In the genomic region with DNA sequence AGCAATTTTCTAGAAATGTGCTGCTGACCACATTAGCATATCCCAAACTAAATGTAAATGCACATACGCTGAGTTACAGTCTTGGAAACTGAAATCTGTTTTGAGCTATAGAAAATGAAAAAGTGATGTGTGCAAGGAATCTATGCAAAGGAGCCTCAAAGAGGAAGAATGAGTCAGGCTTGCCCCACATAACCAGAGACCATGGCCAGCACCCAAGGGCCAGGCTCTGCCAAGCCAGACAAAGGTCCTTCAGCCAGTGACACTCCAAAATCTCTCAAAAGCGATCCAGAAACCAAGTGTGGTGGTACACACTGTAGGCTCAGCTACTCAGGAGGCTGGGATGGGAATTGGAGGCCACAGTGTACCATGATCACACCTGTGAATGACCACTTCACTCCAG, we compare ENCODE assay signal across 8 cellular contexts.
DNase-seq lines count a peak whose midpoint lies in the region; ATAC-seq and TF ChIP-seq lines count a peak whose summit lies in the region.

No MANE protein-coding gene starts in this region.

- H3K36me3 ChIP-seq in HEK293 (ENCODE audit: control insufficient read depth in 2 of 2, insufficient read depth in 1 of 2, low read length in 2 of 2) (no peaks in the 10 kb centered on the region), mammary epithelial cell (ENCODE audit: insufficient read depth, low read length) (no peaks in the 10 kb centered on the region), trophoblast cell (ENCODE audit: control insufficient read depth in 1 of 2, insufficient read depth in 2 of 2, low read length in 2 of 2) (no peaks in the 10 kb centered on the region)

- no peak overlapping the region for H2BK5ac ChIP-seq in trophoblast cell (ENCODE audit: low read depth, low read length, poor library complexity)

- intact Hi-C loops in mammary epithelial cell (cut with micrococcal nuclease) = no loop called here

- peaks cover 3% of the 10 kb centered on the region for H3K79me1 ChIP-seq in trophoblast cell (ENCODE audit: low read length)

- CTCF ChIA-PET in HEK293 (lab: Yijun Ruan, JAX) = interaction anchor here (0.6 to 0.8 kb wide), 3 partner anchors 11 to 434 kb away, joined by 3 to 5 read pairs (median 3); no protein-coding TSS in a partner anchor
- CTCF ChIA-PET in mammary epithelial cell (lab: Charles Lee; ENCODE audit: low non-redundant PET) = no interaction called here

- H3K27ac ChIP-seq in HEK293 (ENCODE audit: extremely low read depth, low read depth, low read length) (no peak overlapping the region), mammary epithelial cell (ENCODE audit: insufficient read depth, low read depth, low read length) (no peak overlapping the region), trophoblast cell (ENCODE audit: low read depth, low read length) (no peak overlapping the region)

- H3K4ac ChIP-seq in trophoblast cell (ENCODE audit: low read depth, low read length) = no peak overlapping the region

- H3K4me3 ChIP-seq in HEK293 (ENCODE audit: low read depth, low read length) (no peak overlapping the region), mammary epithelial cell (replicated peaks in 1 of 3; ENCODE audit: insufficient read depth in 1 of 3, low read depth in 2 of 3, low read length in 3 of 3) (no peak overlapping the region), trophoblast cell (ENCODE audit: low read depth, low read length) (no peak overlapping the region)

- POLR2A ChIA-PET in HEK293 (lab: Yijun Ruan, JAX) = no interaction called here

- H2BK120ac ChIP-seq in trophoblast cell (ENCODE audit: insufficient read depth, low read length, poor library complexity) = no peak overlapping the region

- WGBS in mammary epithelial cell (ENCODE audit: low coverage, missing lambda C conversion rate) = 50% methylated on average over 2 of the region's 2 CpGs
- no CpG with 5 or more reads among the region's 2 CpGs for WGBS in trophoblast cell (ENCODE audit: extremely low coverage, insufficient coverage, insufficient read length)

- dilution Hi-C loops in mammary epithelial cell (cut with HindIII; ENCODE audit: low sequenced_read_pairs) = no loop called here

- no peak overlapping the region for H4K12ac ChIP-seq in trophoblast cell (ENCODE audit: low read depth, low read length)

- peak; percentile 16 for DNase-seq in NCI-H226
- peak; percentile 30 for DNase-seq in mammary epithelial cell
- peak in 1 of 2 donors; percentile 31 for DNase-seq in trophoblast cell
- DNase-seq in NCI-H1105 treated with DMSO at 0.1 percent for 48 hours (lab: John Stamatoyannopoulos, UW) = no peak
- DNase-seq in inferior parietal cortex (ENCODE audit: extremely low spot score) = no peak
- no peak for DNase-seq in pons (ENCODE audit: low spot score)

- no peak overlapping the region for H2AK5ac ChIP-seq in trophoblast cell (ENCODE audit: low read length)

- peak overlapping the region; percentile 3 for H4K91ac ChIP-seq in trophoblast cell (ENCODE audit: low read depth, low read length)

- H3K9ac ChIP-seq in mammary epithelial cell (ENCODE audit: insufficient read depth, low read length) (no peak overlapping the region), trophoblast cell (ENCODE audit: low read length) (no peak overlapping the region)

- TF ChIP-seq CTCF in HEK293 (tag by site-specific recombination; IDR thresholded peaks at IDR 0.05) (no peak), mammary epithelial cell (conservative IDR thresholded peaks at IDR 0.05 in 1 of 2, IDR thresholded peaks at IDR 0.05 in 1 of 2; ENCODE audit: extremely low read depth in 1 of 2, insufficient read depth in 1 of 2, low read depth in 1 of 2, low read length in 2 of 2) (no peak)

- no peak overlapping the region for H3K14ac ChIP-seq in trophoblast cell (ENCODE audit: low read length)

- no peaks in the 10 kb centered on the region for H3K4me1 ChIP-seq in HEK293 (ENCODE audit: control insufficient read depth, insufficient read depth, low read length)
- peaks cover 6% of the 10 kb centered on the region for H3K4me1 ChIP-seq in mammary epithelial cell (ENCODE audit: insufficient read depth, low read length)
- H3K4me1 ChIP-seq in trophoblast cell (ENCODE audit: control insufficient read depth in 1 of 2, insufficient read depth in 2 of 2, low read length in 2 of 2) = peaks cover 0 to 5% of the 10 kb centered on the region in 2 experiments

- H4K8ac ChIP-seq in trophoblast cell (ENCODE audit: low read depth, low read length) = no peak overlapping the region

- H3K27me3 ChIP-seq in mammary epithelial cell (ENCODE audit: insufficient read depth, low read length) = no peaks in the 10 kb centered on the region
- no peaks in the 10 kb centered on the region for H3K27me3 ChIP-seq in trophoblast cell (ENCODE audit: insufficient read depth, low read length)

- no peak overlapping the region for H3K18ac ChIP-seq in trophoblast cell (ENCODE audit: low read length)

- H2AFZ ChIP-seq in mammary epithelial cell (ENCODE audit: low read depth, low read length) (no peak overlapping the region), trophoblast cell (ENCODE audit: insufficient read depth, low read length, poor library complexity) (no peak overlapping the region)

- no peak overlapping the region for H2BK12ac ChIP-seq in trophoblast cell (ENCODE audit: low read length)

- in situ Hi-C loops in mammary epithelial cell (cut with MboI; ENCODE audit: low sequenced_read_pairs in 2 of 2) = no loop called here

- no peaks in the 10 kb centered on the region for H4K20me1 ChIP-seq in mammary epithelial cell (ENCODE audit: insufficient read depth, low read length)

- BruUV-seq in mammary epithelial cell (replicated peaks; lab: Mats Ljungman, UMichigan) = no TSS peak

- H3K9me3 ChIP-seq in HEK293 (ENCODE audit: control insufficient read depth, insufficient read depth, low read depth, low read length) (no peaks in the 10 kb centered on the region), mammary epithelial cell (replicated peaks; ENCODE audit: insufficient read depth, low read length) (no peaks in the 10 kb centered on the region), trophoblast cell (ENCODE audit: insufficient read depth, low read depth, low read length) (no peaks in the 10 kb centered on the region)

- H3K79me2 ChIP-seq in mammary epithelial cell (ENCODE audit: insufficient read depth, low read length) (no peaks in the 10 kb centered on the region), trophoblast cell (ENCODE audit: control insufficient read depth, insufficient read depth, low read length, poor library complexity) (no peaks in the 10 kb centered on the region)

- H3K4me2 ChIP-seq in mammary epithelial cell (ENCODE audit: insufficient read depth, low read depth, low read length) (no peak overlapping the region), trophoblast cell (ENCODE audit: low read length) (no peak overlapping the region)

- ATAC-seq in GM18858 (IDR thresholded peaks at IDR 0.05; ENCODE audit: unreplicated experiment) = peak; percentile 81

- no peak overlapping the region for H3K23ac ChIP-seq in trophoblast cell (ENCODE audit: low read length)

TF ChIP-seq in HEK293, 187 proteins besides CTCF, POLR2A, EP300 and RAD21:
- no peak for TF ChIP-seq ZBTB1 (tag by site-specific recombination; IDR thresholded peaks at IDR 0.05)
- TF ChIP-seq ZFP37 (tag by site-specific recombination; IDR thresholded peaks at IDR 0.05) = no peak
- TF ChIP-seq ZNF501 (tag by site-specific recombination; IDR thresholded peaks at IDR 0.05) = no peak
- TF ChIP-seq ZIC2 (tag by site-specific recombination; IDR thresholded peaks at IDR 0.05) = no peak
- TF ChIP-seq, protein P1, sequence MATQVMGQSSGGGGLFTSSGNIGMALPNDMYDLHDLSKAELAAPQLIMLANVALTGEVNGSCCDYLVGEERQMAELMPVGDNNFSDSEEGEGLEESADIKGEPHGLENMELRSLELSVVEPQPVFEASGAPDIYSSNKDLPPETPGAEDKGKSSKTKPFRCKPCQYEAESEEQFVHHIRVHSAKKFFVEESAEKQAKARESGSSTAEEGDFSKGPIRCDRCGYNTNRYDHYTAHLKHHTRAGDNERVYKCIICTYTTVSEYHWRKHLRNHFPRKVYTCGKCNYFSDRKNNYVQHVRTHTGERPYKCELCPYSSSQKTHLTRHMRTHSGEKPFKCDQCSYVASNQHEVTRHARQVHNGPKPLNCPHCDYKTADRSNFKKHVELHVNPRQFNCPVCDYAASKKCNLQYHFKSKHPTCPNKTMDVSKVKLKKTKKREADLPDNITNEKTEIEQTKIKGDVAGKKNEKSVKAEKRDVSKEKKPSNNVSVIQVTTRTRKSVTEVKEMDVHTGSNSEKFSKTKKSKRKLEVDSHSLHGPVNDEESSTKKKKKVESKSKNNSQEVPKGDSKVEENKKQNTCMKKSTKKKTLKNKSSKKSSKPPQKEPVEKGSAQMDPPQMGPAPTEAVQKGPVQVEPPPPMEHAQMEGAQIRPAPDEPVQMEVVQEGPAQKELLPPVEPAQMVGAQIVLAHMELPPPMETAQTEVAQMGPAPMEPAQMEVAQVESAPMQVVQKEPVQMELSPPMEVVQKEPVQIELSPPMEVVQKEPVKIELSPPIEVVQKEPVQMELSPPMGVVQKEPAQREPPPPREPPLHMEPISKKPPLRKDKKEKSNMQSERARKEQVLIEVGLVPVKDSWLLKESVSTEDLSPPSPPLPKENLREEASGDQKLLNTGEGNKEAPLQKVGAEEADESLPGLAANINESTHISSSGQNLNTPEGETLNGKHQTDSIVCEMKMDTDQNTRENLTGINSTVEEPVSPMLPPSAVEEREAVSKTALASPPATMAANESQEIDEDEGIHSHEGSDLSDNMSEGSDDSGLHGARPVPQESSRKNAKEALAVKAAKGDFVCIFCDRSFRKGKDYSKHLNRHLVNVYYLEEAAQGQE (tag by site-specific recombination; IDR thresholded peaks at IDR 0.05) = peak; percentile 55; the same call in 1 of the 2 replicates
- no peak for TF ChIP-seq OVOL3 (tag by site-specific recombination; IDR thresholded peaks at IDR 0.05)
- no peak for TF ChIP-seq ZFP41 (tag by site-specific recombination; IDR thresholded peaks at IDR 0.05; ENCODE audit: borderline replicate concordance)
TF ChIP-seq in HEK293: peak in this region for 1.

Comparison
In these comparisons a context has a peak if more than half of its experiments do, and no peak if none do; other contexts are left out.
1. DNase-seq: peak in NCI-H226 (single experiment) and mammary epithelial cell (single experiment); none in NCI-H1105 treated with DMSO at 0.1 percent for 48 hours (single experiment), inferior parietal cortex (single experiment) and pons (single experiment).